ENCODE assay signal across 30 cellular contexts in the genomic region with DNA sequence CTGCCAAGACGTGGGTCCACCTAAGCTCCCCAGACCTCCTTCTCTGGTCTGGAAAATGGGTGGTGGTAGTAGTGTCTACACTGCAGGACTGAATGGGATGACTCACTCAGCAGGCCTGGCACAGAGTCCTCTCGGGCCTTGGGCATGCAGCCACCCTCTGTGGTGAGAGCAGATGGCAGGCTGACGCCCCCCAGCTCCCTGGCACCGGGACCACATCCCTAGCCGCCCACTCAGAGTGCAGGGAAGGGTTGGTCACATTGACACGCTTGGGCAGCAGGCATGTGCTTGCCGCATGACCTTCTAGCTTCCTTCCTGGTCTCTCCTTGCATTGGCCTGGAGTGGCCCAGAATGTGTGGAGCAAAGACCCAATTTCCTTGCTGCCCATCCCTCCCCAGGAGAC. TPM values are rescaled to one million over a fixed set of nuclear protein-coding genes. Genes with fewer than 3 reads are reported as not detected.
A peak's percentile ranks its signal among the peaks of the same experiment; 100 is the strongest.
DNase-seq lines count a peak whose midpoint lies in the region; ATAC-seq and TF ChIP-seq lines count a peak whose summit lies in the region.
"Had no signal": no experiment of that assay in that cellular context is flagged by ENCODE, and none has a peak within 500 bp of the region (broad histone marks: within the 10 kb centered on the region; RNA-seq: fewer than 3 reads in every experiment).

No MANE protein-coding gene starts in this region.

- intact Hi-C loops in upper lobe of right lung (cut with DNase I), result no loop called here
- intact Hi-C loops in testis (cut with DNase I; ENCODE audit: low total_unique reads), result no loop called here

- H3K27me3 ChIP-seq in upper lobe of right lung, result peaks cover 9% of the 10 kb centered on the region
- no peaks in the 10 kb centered on the region for H3K27me3 ChIP-seq in testis

- no peaks in the 10 kb centered on the region for H3K9me3 ChIP-seq in upper lobe of right lung
- no peaks in the 10 kb centered on the region for H3K9me3 ChIP-seq in testis
- H3K9me3 ChIP-seq: tibial artery had no signal

- ATAC-seq in upper lobe of right lung, result no peak
- ATAC-seq: activated CD8-positive, alpha-beta T cell treated with anti-CD3 and anti-CD28 coated beads, Interleukin-2, amount 10 ng/mL, durations not matched to agents 7 days and 5 days; GM23338; stimulated activated naive CD8-positive, alpha-beta T cell treated with anti-CD3 and anti-CD28 coated beads, Interleukin-15, Interleukin-2, amounts not matched to agents 100 U/mL and 50 U/mL, for 24 hours had no signal

- peaks cover 7% of the 10 kb centered on the region for H3K4me1 ChIP-seq in upper lobe of right lung
- no peaks in the 10 kb centered on the region for H3K4me1 ChIP-seq in testis

- H3K27ac ChIP-seq in angular gyrus (ENCODE audit: low read depth, low read length) (peak overlapping the region; percentile 29), upper lobe of right lung (no peak overlapping the region), testis (no peak overlapping the region)
- H3K27ac ChIP-seq: cardiac muscle cell, epithelial cell of prostate, tibial artery had no signal

- H3K4me3 ChIP-seq in upper lobe of right lung (no peak overlapping the region), testis (no peak overlapping the region)
- H3K4me3 ChIP-seq: cardiac muscle cell, GM23338, tibial artery had no signal

- H3K36me3 ChIP-seq in upper lobe of right lung, result no peaks in the 10 kb centered on the region
- no peaks in the 10 kb centered on the region for H3K36me3 ChIP-seq in testis (ENCODE audit: low read depth, missing control alignments)
- H3K36me3 ChIP-seq: cardiac muscle cell, tibial artery had no signal

- TF ChIP-seq CTCF in upper lobe of right lung (IDR thresholded peaks at IDR 0.05) (no peak), GM10266 (IDR thresholded peaks at IDR 0.05; ENCODE audit: control insufficient read depth, insufficient read depth, low read depth, missing control alignments) (no peak), testis (IDR thresholded peaks at IDR 0.05) (no peak)

- no peak for TF ChIP-seq POLR2A in testis (IDR thresholded peaks at IDR 0.05)

- WGBS in testis, 2 donors, result 94 to 97% methylated on average over 6 to 7 of the region's 7 CpGs

- DNase-seq in activated CD4-positive, CD25-positive, alpha-beta regulatory T cell treated with anti-CD3 and anti-CD28 coated beads, Interleukin-2, amount 50 U/mL, for 72 hours, result peak; percentile 25
- DNase-seq in activated CD4-positive, CD25-positive, alpha-beta regulatory T cell (lab: John Stamatoyannopoulos, UW), result no peak
- DNase-seq in myocyte (ENCODE audit: low read depth) (peak; percentile 90), upper lobe of right lung (peak; percentile 57), GM10266 (ENCODE audit: extremely low spot score) (no peak), ecto neural progenitor cell (ENCODE audit: low spot score) (no peak), testis (no peak)
- DNase-seq: activated CD4-positive, alpha-beta T cell treated with anti-CD3 and anti-CD28 coated beads for 1 hour; activated CD8-positive, alpha-beta T cell treated with anti-CD3 and anti-CD28 coated beads, Interleukin-2, amount 10 ng/mL, durations not matched to agents 7 days and 5 days; activated naive CD4-positive, alpha-beta T cell; AML-193; amniotic stem cell; DND-41; left ventricle myocardium superior; NCI-H1436; NCI-H2171; NCI-H748 treated with DMSO at 0.1 percent for 48 hours; SHP77; stimulated activated CD4-positive, alpha-beta T cell treated with anti-CD3 and anti-CD28 coated beads, Interleukin-4, amount 100 ng/mL, for 4 hours; stimulated activated naive CD8-positive, alpha-beta T cell treated with anti-CD3 and anti-CD28 coated beads, Interleukin-15, Interleukin-2, amounts not matched to agents 100 U/mL and 50 U/mL, for 24 hours had no signal

RNA-seq across cellular contexts. Expression of gene PRODH, which starts 30.7 kb away (rescaled TPM):
- 0.43 and 0.73 TPM in 2 replicates for total RNA-seq in myocyte
- 0.18 TPM for polyA plus RNA-seq in myocyte (2012)
- 60.9 TPM for total RNA-seq in upper lobe of right lung
- 1 to 10 TPM; 5.6 to 7.4 TPM for total RNA-seq in testis
- 3.2 TPM for polyA plus RNA-seq in testis (ENCODE audit: insufficient read depth, low read depth, low replicate concordance)
- total RNA-seq: activated CD8-positive, alpha-beta T cell treated with anti-CD3 and anti-CD28 coated beads, Interleukin-2, amount 10 ng/mL, durations not matched to agents 7 days and 5 days; dermis microvascular lymphatic vessel endothelial cell; fibroblast of villous mesenchyme; mononuclear cell; OCI-LY7; pulmonary artery endothelial cell had no signal

Comparison
In these comparisons a context has a peak if more than half of its experiments do, and no peak if none do; other contexts are left out.
1. DNase-seq: peak in activated CD4-positive, CD25-positive, alpha-beta regulatory T cell treated with anti-CD3 and anti-CD28 coated beads, Interleukin-2, amount 50 U/mL, for 72 hours (single experiment), myocyte (single experiment) and upper lobe of right lung (single experiment); none in activated CD4-positive, CD25-positive, alpha-beta regulatory T cell (0 of 4), GM10266 (single experiment), ecto neural progenitor cell (single experiment) and testis (single experiment).